In the genomic region with DNA sequence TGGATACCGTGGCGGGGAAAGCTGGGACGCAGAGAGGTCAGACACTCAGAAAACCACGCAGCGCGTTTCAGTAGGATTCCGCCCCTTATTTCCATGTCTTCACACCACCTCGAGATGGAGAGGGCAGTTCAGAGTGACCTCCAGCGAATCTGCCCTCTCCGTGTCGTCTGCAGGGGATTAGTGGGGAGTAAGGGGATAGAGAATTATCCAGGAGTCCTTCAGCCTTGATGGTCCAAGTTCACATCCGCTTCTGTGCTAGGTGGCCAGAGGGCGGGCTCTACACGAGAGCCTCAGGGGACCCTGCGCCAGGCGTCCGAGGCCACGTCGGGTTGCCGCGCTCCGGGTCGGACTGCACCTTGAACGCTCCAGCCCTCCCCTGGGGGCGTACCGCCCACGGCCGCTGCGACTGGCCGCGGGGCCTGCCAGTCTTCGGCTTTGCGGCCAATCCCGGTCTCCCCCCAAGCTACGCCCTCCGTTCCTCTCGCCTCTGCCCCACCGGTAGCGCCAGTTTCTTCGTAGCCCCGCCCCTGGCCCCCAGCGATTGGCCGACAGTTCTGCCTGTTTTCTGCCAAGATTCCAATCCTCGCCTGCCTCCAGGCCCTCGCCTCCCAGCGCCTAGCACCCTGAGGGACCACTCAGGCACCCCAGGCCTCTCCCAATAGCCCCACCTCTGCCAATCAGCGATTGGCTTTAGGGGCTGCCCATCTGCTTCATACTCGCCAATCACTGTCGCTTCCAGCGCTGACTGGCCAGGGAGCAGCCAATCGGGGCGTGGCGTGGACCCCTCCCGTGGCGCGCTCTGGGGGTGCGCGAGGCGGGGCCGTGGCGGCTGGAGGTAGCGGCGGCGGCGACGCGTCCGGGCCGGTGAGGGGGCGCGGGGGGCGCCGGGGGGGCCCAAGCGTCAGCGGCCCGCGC, we compare ENCODE assay signal across 8 cellular contexts. TPM values are rescaled to one million over a fixed set of nuclear protein-coding genes. Genes with fewer than 3 reads are reported as not detected.
A peak's percentile ranks its signal among the peaks of the same experiment; 100 is the strongest.
DNase-seq lines count a peak whose midpoint lies in the region; ATAC-seq, FAIRE-seq and TF ChIP-seq lines count a peak whose summit lies in the region.

A gene with protein sequence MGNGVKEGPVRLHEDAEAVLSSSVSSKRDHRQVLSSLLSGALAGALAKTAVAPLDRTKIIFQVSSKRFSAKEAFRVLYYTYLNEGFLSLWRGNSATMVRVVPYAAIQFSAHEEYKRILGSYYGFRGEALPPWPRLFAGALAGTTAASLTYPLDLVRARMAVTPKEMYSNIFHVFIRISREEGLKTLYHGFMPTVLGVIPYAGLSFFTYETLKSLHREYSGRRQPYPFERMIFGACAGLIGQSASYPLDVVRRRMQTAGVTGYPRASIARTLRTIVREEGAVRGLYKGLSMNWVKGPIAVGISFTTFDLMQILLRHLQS (plus strand): TSS at position 812 of the 915 bp plus-strand sequence. CDS start 32,131 bp downstream, outside the sequence.

- no peak for TF ChIP-seq CTCF in chondrocyte (IDR thresholded peaks at IDR 0.05)
- TF ChIP-seq CTCF in kidney (IDR thresholded peaks at IDR 0.05; ENCODE audit: borderline replicate concordance, extremely low read depth, insufficient read depth), result no peak

- peak within 1 kb of the TSS; percentile 77 for H3K4me3 Mint-ChIP-seq in chondrocyte (ENCODE audit: unreplicated experiment)

- peak; percentile 54 for TF ChIP-seq POLR2A in GM19193 (IDR thresholded peaks at IDR 0.05; ENCODE audit: extremely low read depth, insufficient read depth, insufficient read length)

- H3K27ac ChIP-seq in kidney (ENCODE audit: low read depth in 2 of 2, low read length in 2 of 2), result peak within 1 kb of the TSS; percentile 81

- intact Hi-C loops in kidney (cut with DNase I), result no loop called here

- ATAC-seq in HG03439 (IDR thresholded peaks at IDR 0.05; ENCODE audit: unreplicated experiment), result peak; percentile 91

- peak; percentile 98 for FAIRE-seq in kidney (lab: Jason Lieb, UNC)

- no peaks in the 10 kb centered on the region for H3K9me3 Mint-ChIP-seq in chondrocyte (ENCODE audit: low read depth)

- no peaks in the 10 kb centered on the region for H3K36me3 Mint-ChIP-seq in chondrocyte (ENCODE audit: low read depth)

- H3K27me3 Mint-ChIP-seq in chondrocyte (ENCODE audit: low read depth), result no peaks in the 10 kb centered on the region

- H3K9me3 ChIP-seq in kidney (ENCODE audit: control insufficient read depth in 1 of 2, low read length in 2 of 2), result no peaks in the 10 kb centered on the region

- peak within 1 kb of the TSS; percentile 62 to 73 for H3K4me3 ChIP-seq in kidney (ENCODE audit: low read length in 2 of 2)

- H3K4me1 Mint-ChIP-seq in chondrocyte (ENCODE audit: low read depth), result peaks cover 28% of the 10 kb centered on the region

- H3K9ac ChIP-seq in kidney (ENCODE audit: low read length in 2 of 2), result peak within 1 kb of the TSS; percentile 57 to 70

- peaks cover 23 to 25% of the 10 kb centered on the region in 2 donors for H3K4me1 ChIP-seq in kidney (ENCODE audit: control insufficient read depth in 1 of 2, insufficient read depth in 1 of 2, low read depth in 1 of 2, low read length in 2 of 2)

- H3K36me3 ChIP-seq in kidney (ENCODE audit: control insufficient read depth in 1 of 2, insufficient read depth in 2 of 2, low read length in 2 of 2), result no peaks in the 10 kb centered on the region

- DNase-seq in AG20443 (ENCODE audit: low spot score) (peak; percentile 100), NCI-H510A treated with DMSO at 0.1 percent for 48 hours (lab: John Stamatoyannopoulos, UW) (peak; percentile 98), chondrocyte (ENCODE audit: low spot score) (peak; percentile 100), kidney (peak; percentile 100)
- DNase-seq in activated CD4-positive, alpha-beta T cell treated with anti-CD3 and anti-CD28 coated beads for 24 hours (ENCODE audit: low read depth in 2 of 2), result peak; percentile 98
- DNase-seq in stimulated activated CD4-positive, alpha-beta T cell treated with anti-CD3 and anti-CD28 coated beads, Interleukin-15, amount 100 ng/mL, for 24 hours, result peak; percentile 99

- peak within 1 kb of the TSS; percentile 79 for H3K27ac Mint-ChIP-seq in chondrocyte (ENCODE audit: unreplicated experiment)

RNA-seq across cellular contexts. Expression of the gene that starts here (rescaled TPM):
- total RNA-seq in chondrocyte (8.2 to 13.0 TPM (median 8.9 TPM) in 3 replicates), kidney (9.7 TPM)
- polyA plus RNA-seq in kidney (ENCODE audit: insufficient read depth, low read depth, low replicate concordance), result 70.7 TPM

Comparison
In these comparisons a context has a peak if more than half of its experiments do, and no peak if none do; other contexts are left out.
1. Peak in every context shown above with its lines: DNase-seq, ATAC-seq, H3K4me3 ChIP-seq and H3K27ac ChIP-seq.